Comparison of ENCODE assay signal across 9 cellular contexts in the genomic region with DNA sequence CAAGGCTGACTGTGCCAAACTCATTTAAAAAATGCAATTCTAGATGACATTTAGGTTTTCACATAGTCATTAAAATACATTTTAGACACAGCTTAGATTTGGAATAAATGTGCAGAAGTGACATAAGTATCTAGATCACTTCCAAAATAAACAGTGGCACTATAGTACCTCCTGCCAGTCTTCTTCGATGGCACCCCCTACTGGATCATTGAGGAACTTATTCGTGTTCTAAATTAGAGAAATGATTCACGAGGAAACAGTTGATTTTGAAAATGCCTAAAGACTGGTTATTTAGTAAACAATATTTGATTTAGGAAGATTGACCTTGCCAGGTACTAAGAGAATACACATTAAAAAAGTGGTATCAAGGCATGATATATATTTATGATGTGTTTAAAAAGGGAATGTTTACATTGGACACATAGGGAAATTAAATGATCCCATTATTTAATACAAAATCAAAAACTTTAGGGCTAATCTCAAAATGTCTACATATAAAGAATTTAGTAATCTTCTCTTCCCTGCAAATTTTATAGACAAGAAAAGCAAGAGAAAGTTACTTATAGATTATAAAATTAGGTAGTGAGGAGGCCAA.
DNase-seq lines count a peak whose midpoint lies in the region; ATAC-seq, FAIRE-seq and TF ChIP-seq lines count a peak whose summit lies in the region.
"Had no signal": no experiment of that assay in that cellular context is flagged by ENCODE, and none has a peak within 500 bp of the region (broad histone marks: within the 10 kb centered on the region; RNA-seq: fewer than 3 reads in every experiment).

No MANE protein-coding gene starts in this region.

- no peaks in the 10 kb centered on the region for H3K36me3 Mint-ChIP-seq in CD14-positive monocyte
- H3K36me3 Mint-ChIP-seq in activated CD4-positive, alpha-beta memory T cell treated with anti-CD3 and anti-CD28 coated beads for 36 hours: no peaks in the 10 kb centered on the region
- H3K36me3 Mint-ChIP-seq: naive thymus-derived CD8-positive, alpha-beta T cell had no signal

- no peaks in the 10 kb centered on the region for H3K79me2 ChIP-seq in K562 (ENCODE audit: control insufficient read depth, insufficient read depth, low read length)

- POLR2A ChIA-PET in K562 (lab: Yijun Ruan, JAX): no interaction called here
- POLR2A ChIA-PET in activated CD4-positive, alpha-beta memory T cell treated with anti-CD3 and anti-CD28 coated beads for 36 hours (lab: Charles Lee): no interaction called here

- in situ Hi-C loops in K562 (cut with MboI): no loop called here

- H3K36me3 ChIP-seq in K562 (ENCODE audit: control insufficient read depth, insufficient read depth, low read length): no peaks in the 10 kb centered on the region
- no peaks in the 10 kb centered on the region for H3K36me3 ChIP-seq in kidney epithelial cell (ENCODE audit: control insufficient read depth, insufficient read depth, low read length)

- TF ChIP-seq POLR2A in K562 (conservative IDR thresholded peaks at IDR 0.05): no peak

- DNase-seq in CD14-positive monocyte (ENCODE audit: low spot score): no peak
- peak; percentile 15 to 49 for DNase-seq in NCI-H446 (lab: John Stamatoyannopoulos, UW)
- DNase-seq in K562 (ENCODE audit: extremely low read depth in 1 of 4, low spot score in 3 of 4): peak; percentile 7 to 42 (median 24)
- DNase-seq in kidney epithelial cell (ENCODE audit: low read depth): no peak
- no peak for DNase-seq in activated CD4-positive, alpha-beta memory T cell treated with anti-CD3 and anti-CD28 coated beads for 36 hours

- no peaks in the 10 kb centered on the region for H3K27me3 Mint-ChIP-seq in CD14-positive monocyte (ENCODE audit: low read depth in 3 of 3)
- H3K27me3 Mint-ChIP-seq in activated CD4-positive, alpha-beta memory T cell treated with anti-CD3 and anti-CD28 coated beads for 36 hours: no peaks in the 10 kb centered on the region

- 0% methylated on average over 3 of the region's 3 CpGs for WGBS in K562 (ENCODE audit: insufficient coverage, low coverage, missing lambda C conversion rate)

- H3K4me3 ChIP-seq in K562 (no peak overlapping the region), kidney epithelial cell (ENCODE audit: low read depth, low read length) (no peak overlapping the region)

- no peak overlapping the region for H3K27ac Mint-ChIP-seq in CD14-positive monocyte
- H3K27ac Mint-ChIP-seq in activated CD4-positive, alpha-beta memory T cell treated with anti-CD3 and anti-CD28 coated beads for 36 hours: no peak overlapping the region
- H3K27ac Mint-ChIP-seq: naive thymus-derived CD8-positive, alpha-beta T cell had no signal

- CTCF ChIA-PET in K562 (lab: Yijun Ruan, JAX; ENCODE audit: low intra/inter-chr PET ratio): no interaction called here
- CTCF ChIA-PET in activated CD4-positive, alpha-beta memory T cell treated with anti-CD3 and anti-CD28 coated beads for 36 hours (lab: Charles Lee): interaction anchor here (0.7 to 1.0 kb wide), 2 partner anchors 673 to 907 kb away, joined by 3 to 4 read pairs; no protein-coding TSS in a partner anchor

- H3K4me1 Mint-ChIP-seq in CD14-positive monocyte: peaks cover 6% of the 10 kb centered on the region
- H3K4me1 Mint-ChIP-seq in activated CD4-positive, alpha-beta memory T cell treated with anti-CD3 and anti-CD28 coated beads for 36 hours (ENCODE audit: low read depth): no peaks in the 10 kb centered on the region
- H3K4me1 Mint-ChIP-seq: naive thymus-derived CD8-positive, alpha-beta T cell had no signal

- peak in 1 of 2 experiments; percentile 48; a peak in 2 of 4 replicates for TF ChIP-seq RAD21 in K562 (CRISPR knock-in tag; conservative IDR thresholded peaks at IDR 0.05 in 1 of 2, IDR thresholded peaks at IDR 0.05 in 1 of 2)

- H3K27ac ChIP-seq in K562 (ENCODE audit: extremely low read depth, low read depth, low read length): no peak overlapping the region

- H3K9ac ChIP-seq in K562 (ENCODE audit: insufficient read depth in 1 of 2, low read depth in 2 of 2, low read length in 2 of 2): no peak overlapping the region

- no peaks in the 10 kb centered on the region for H4K20me1 ChIP-seq in K562 (replicated peaks; ENCODE audit: control insufficient read depth, insufficient read depth, low read length)

- H3K4me1 ChIP-seq in K562 (replicated peaks in 1 of 2; ENCODE audit: control insufficient read depth in 2 of 2, insufficient read depth in 2 of 2, low read length in 2 of 2): no peaks in the 10 kb centered on the region

- no peaks in the 10 kb centered on the region for H3K9me1 ChIP-seq in K562 (ENCODE audit: control insufficient read depth, insufficient read depth, low read length)

- H3K27me3 ChIP-seq in K562 (ENCODE audit: control insufficient read depth in 2 of 2, insufficient read depth in 2 of 2, low read length in 2 of 2) (no peaks in the 10 kb centered on the region), kidney epithelial cell (ENCODE audit: control insufficient read depth, insufficient read depth, low read length) (no peaks in the 10 kb centered on the region)

- TF ChIP-seq EP300 in K562 (IDR thresholded peaks at IDR 0.05; ENCODE audit: low read length): no peak

- no peak overlapping the region for H3K4me2 ChIP-seq in K562 (ENCODE audit: insufficient read depth, low read length)

- ATAC-seq in GM18517 (IDR thresholded peaks at IDR 0.05; ENCODE audit: unreplicated experiment): peak; percentile 88
- ATAC-seq in HG03095 (IDR thresholded peaks at IDR 0.05; ENCODE audit: unreplicated experiment): peak; percentile 89
- no peak for ATAC-seq in K562
- ATAC-seq in GM18520 (IDR thresholded peaks at IDR 0.05; ENCODE audit: unreplicated experiment): no peak
- ATAC-seq: naive thymus-derived CD8-positive, alpha-beta T cell had no signal

- peaks cover 0 to 4% (median 2%) of the 10 kb centered on the region in 7 donors for H3K9me3 Mint-ChIP-seq in CD14-positive monocyte
- no peaks in the 10 kb centered on the region for H3K9me3 Mint-ChIP-seq in activated CD4-positive, alpha-beta memory T cell treated with anti-CD3 and anti-CD28 coated beads for 36 hours
- H3K9me3 Mint-ChIP-seq: naive thymus-derived CD8-positive, alpha-beta T cell had no signal

- intact Hi-C loops in CD14-positive monocyte (cut with micrococcal nuclease): no loop called here
- intact Hi-C loops in K562 (cut with micrococcal nuclease): loop anchor here (2.0 kb wide), 1 partner anchor 673 kb away; no protein-coding TSS in a partner anchor
- intact Hi-C loops in activated CD4-positive, alpha-beta memory T cell treated with anti-CD3 and anti-CD28 coated beads for 36 hours (cut with micrococcal nuclease): no loop called here

- TF ChIP-seq CTCF in CD14-positive monocyte (IDR thresholded peaks at IDR 0.05) (peak; percentile 80), K562 (IDR thresholded peaks at IDR 0.05 in 2 of 3, conservative IDR thresholded peaks at IDR 0.05 in 1 of 3; ENCODE audit: insufficient read depth in 2 of 3, low read depth in 1 of 3, low read length in 3 of 3) (peak in 2 of 3 experiments; percentile 30 to 34; a peak in 3 of 6 replicates), kidney epithelial cell (IDR thresholded peaks at IDR 0.05; ENCODE audit: insufficient read depth, low read length, poor library complexity, severe bottlenecking) (peak; percentile 71)

- no peaks in the 10 kb centered on the region for H3K9me3 ChIP-seq in K562 (replicated peaks; ENCODE audit: control insufficient read depth, insufficient read depth, low read depth, low read length)

- FAIRE-seq in K562 (lab: Jason Lieb, UNC): no peak

- BruUV-seq in K562 (replicated peaks; lab: Mats Ljungman, UMichigan): no TSS peak

- no peak overlapping the region for H2AFZ ChIP-seq in K562 (ENCODE audit: low read depth, low read length)

- H3K4me3 Mint-ChIP-seq in CD14-positive monocyte: no peak overlapping the region
- no peak overlapping the region for H3K4me3 Mint-ChIP-seq in activated CD4-positive, alpha-beta memory T cell treated with anti-CD3 and anti-CD28 coated beads for 36 hours
- H3K4me3 Mint-ChIP-seq: naive thymus-derived CD8-positive, alpha-beta T cell had no signal

TF ChIP-seq in K562, 482 proteins besides CTCF, POLR2A, EP300 and RAD21 (continues in another document):
- TF ChIP-seq, protein P1, sequence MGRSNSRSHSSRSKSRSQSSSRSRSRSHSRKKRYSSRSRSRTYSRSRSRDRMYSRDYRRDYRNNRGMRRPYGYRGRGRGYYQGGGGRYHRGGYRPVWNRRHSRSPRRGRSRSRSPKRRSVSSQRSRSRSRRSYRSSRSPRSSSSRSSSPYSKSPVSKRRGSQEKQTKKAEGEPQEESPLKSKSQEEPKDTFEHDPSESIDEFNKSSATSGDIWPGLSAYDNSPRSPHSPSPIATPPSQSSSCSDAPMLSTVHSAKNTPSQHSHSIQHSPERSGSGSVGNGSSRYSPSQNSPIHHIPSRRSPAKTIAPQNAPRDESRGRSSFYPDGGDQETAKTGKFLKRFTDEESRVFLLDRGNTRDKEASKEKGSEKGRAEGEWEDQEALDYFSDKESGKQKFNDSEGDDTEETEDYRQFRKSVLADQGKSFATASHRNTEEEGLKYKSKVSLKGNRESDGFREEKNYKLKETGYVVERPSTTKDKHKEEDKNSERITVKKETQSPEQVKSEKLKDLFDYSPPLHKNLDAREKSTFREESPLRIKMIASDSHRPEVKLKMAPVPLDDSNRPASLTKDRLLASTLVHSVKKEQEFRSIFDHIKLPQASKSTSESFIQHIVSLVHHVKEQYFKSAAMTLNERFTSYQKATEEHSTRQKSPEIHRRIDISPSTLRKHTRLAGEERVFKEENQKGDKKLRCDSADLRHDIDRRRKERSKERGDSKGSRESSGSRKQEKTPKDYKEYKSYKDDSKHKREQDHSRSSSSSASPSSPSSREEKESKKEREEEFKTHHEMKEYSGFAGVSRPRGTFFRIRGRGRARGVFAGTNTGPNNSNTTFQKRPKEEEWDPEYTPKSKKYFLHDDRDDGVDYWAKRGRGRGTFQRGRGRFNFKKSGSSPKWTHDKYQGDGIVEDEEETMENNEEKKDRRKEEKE (IDR thresholded peaks at IDR 0.05; ENCODE audit: borderline replicate concordance in 1 of 2, control insufficient read depth in 1 of 2, low read depth in 2 of 2, low read length in 1 of 2): no peak
- TF ChIP-seq, protein P2, sequence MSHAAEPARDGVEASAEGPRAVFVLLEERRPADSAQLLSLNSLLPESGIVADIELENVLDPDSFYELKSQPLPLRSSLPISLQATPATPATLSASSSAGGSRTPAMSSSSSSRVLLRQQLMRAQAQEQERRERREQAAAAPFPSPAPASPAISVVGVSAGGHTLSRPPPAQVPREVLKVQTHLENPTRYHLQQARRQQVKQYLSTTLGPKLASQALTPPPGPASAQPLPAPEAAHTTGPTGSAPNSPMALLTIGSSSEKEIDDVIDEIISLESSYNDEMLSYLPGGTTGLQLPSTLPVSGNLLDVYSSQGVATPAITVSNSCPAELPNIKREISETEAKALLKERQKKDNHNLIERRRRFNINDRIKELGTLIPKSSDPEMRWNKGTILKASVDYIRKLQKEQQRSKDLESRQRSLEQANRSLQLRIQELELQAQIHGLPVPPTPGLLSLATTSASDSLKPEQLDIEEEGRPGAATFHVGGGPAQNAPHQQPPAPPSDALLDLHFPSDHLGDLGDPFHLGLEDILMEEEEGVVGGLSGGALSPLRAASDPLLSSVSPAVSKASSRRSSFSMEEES (CRISPR knock-in tag; IDR thresholded peaks at IDR 0.05): no peak
- TF ChIP-seq MYNN (IDR thresholded peaks at IDR 0.05) (no peak), MYNN (CRISPR knock-in tag; IDR thresholded peaks at IDR 0.05) (no peak), U2AF2 (optimal IDR thresholded peaks at IDR 0.05; ENCODE audit: low read depth, low read length) (no peak)

Comparison
In these comparisons a context has a peak if more than half of its experiments do, and no peak if none do; other contexts are left out.
1. DNase-seq: peak in NCI-H446 (2 of 2) and K562 (4 of 4); none in CD14-positive monocyte (single experiment), kidney epithelial cell (single experiment) and activated CD4-positive, alpha-beta memory T cell treated with anti-CD3 and anti-CD28 coated beads for 36 hours (single experiment).
2. ATAC-seq: peak in GM18517 (single experiment) and HG03095 (single experiment); none in K562 (single experiment) and GM18520 (single experiment).
3. Peak in every context shown above with its lines, with median percentiles within 50 percentile points of each other: CTCF ChIP-seq.